In genomic region chr2:85988914-85989270, GRCh38 we compare ENCODE assay signal across 22 cellular contexts.
DNase-seq lines count a peak whose midpoint lies in the region; ATAC-seq and TF ChIP-seq lines count a peak whose summit lies in the region.
"Had no signal": no experiment of that assay in that cellular context is flagged by ENCODE, and none has a peak within 500 bp of the region (broad histone marks: within the 10 kb centered on the region; RNA-seq: fewer than 3 reads in every experiment).

No MANE protein-coding gene starts in this region.

- peak overlapping the region; percentile 17 for H3K27ac Mint-ChIP-seq in activated naive CD4-positive, alpha-beta T cell treated with anti-CD3 and anti-CD28 coated beads, Interleukin-2, amount 10 ng/mL, durations not matched to agents 7 days and 5 days
- H3K27ac Mint-ChIP-seq in osteocyte (ENCODE audit: unreplicated experiment) (no peak overlapping the region), nephron progenitor cell (no peak overlapping the region)

- H3K4me1 ChIP-seq in esophagus squamous epithelium (peaks cover 0 to 24% (median 8%) of the 10 kb centered on the region in 3 donors), upper lobe of right lung (peaks cover 3% of the 10 kb centered on the region)
- H3K4me1 ChIP-seq: Caco-2 had no signal

- H3K4me1 Mint-ChIP-seq in activated naive CD4-positive, alpha-beta T cell treated with anti-CD3 and anti-CD28 coated beads, Interleukin-2, amount 10 ng/mL, durations not matched to agents 7 days and 5 days, result peaks cover 35% of the 10 kb centered on the region
- peaks cover 3% of the 10 kb centered on the region for H3K4me1 Mint-ChIP-seq in osteocyte (ENCODE audit: unreplicated experiment)
- H3K4me1 Mint-ChIP-seq in nephron progenitor cell, result peaks cover 29% of the 10 kb centered on the region

- TF ChIP-seq CTCF in esophagus squamous epithelium (IDR thresholded peaks at IDR 0.05), result no peak
- TF ChIP-seq CTCF in osteocyte (IDR thresholded peaks at IDR 0.05), result no peak
- TF ChIP-seq CTCF in upper lobe of right lung (IDR thresholded peaks at IDR 0.05), result no peak
- TF ChIP-seq CTCF in nephron progenitor cell (IDR thresholded peaks at IDR 0.05), result no peak

- TF ChIP-seq POLR2A in esophagus squamous epithelium (IDR thresholded peaks at IDR 0.05), result no peak

- no peak overlapping the region for H3K4me3 Mint-ChIP-seq in activated naive CD4-positive, alpha-beta T cell treated with anti-CD3 and anti-CD28 coated beads, Interleukin-2, amount 10 ng/mL, durations not matched to agents 7 days and 5 days
- H3K4me3 Mint-ChIP-seq in osteocyte (ENCODE audit: unreplicated experiment), result no peak overlapping the region
- H3K4me3 Mint-ChIP-seq in nephron progenitor cell, result no peak overlapping the region
- H3K4me3 Mint-ChIP-seq: IgD-negative memory B cell had no signal

- no peaks in the 10 kb centered on the region for H3K9me3 Mint-ChIP-seq in activated naive CD4-positive, alpha-beta T cell treated with anti-CD3 and anti-CD28 coated beads, Interleukin-2, amount 10 ng/mL, durations not matched to agents 7 days and 5 days
- no peaks in the 10 kb centered on the region for H3K9me3 Mint-ChIP-seq in osteocyte (ENCODE audit: unreplicated experiment)
- peaks cover 4% of the 10 kb centered on the region for H3K9me3 Mint-ChIP-seq in nephron progenitor cell
- H3K9me3 Mint-ChIP-seq: IgD-negative memory B cell had no signal

- DNase-seq in activated naive CD4-positive, alpha-beta T cell treated with anti-CD3 and anti-CD28 coated beads, Interleukin-2, amount 10 ng/mL, durations not matched to agents 7 days and 5 days, result no peak
- no peak for DNase-seq in activated naive CD4-positive, alpha-beta T cell (lab: John Stamatoyannopoulos, UW)
- no peak for DNase-seq in esophagus squamous epithelium (lab: John Stamatoyannopoulos, UW)
- peak; percentile 71 for DNase-seq in osteocyte (ENCODE audit: extremely low spot score, unreplicated experiment)
- no peak for DNase-seq in upper lobe of right lung
- no peak for DNase-seq in Kasumi-1 (lab: John Stamatoyannopoulos, UW)
- no peak for DNase-seq in nephron progenitor cell
- DNase-seq: activated gamma-delta T cell treated with Interleukin-2 at 50 U/mL for 16 hours, amniotic stem cell, Caco-2, heart left ventricle, left lung, MG63, NCI-H1417, NCI-H510A treated with DMSO at 0.1 percent for 48 hours, T-helper 2 cell had no signal

- H3K27ac ChIP-seq in esophagus squamous epithelium (peak overlapping the region in 3 of 4 donors; percentile 34 to 69 (median 60)), upper lobe of right lung (peak overlapping the region; percentile 63)
- H3K27ac ChIP-seq: BLaER1, left lung, thoracic aorta had no signal

- no peaks in the 10 kb centered on the region for H3K27me3 ChIP-seq in esophagus squamous epithelium
- H3K27me3 ChIP-seq in upper lobe of right lung, result no peaks in the 10 kb centered on the region
- H3K27me3 ChIP-seq: BLaER1, left lung, MG63, Peyer's patch had no signal

- intact Hi-C loops in esophagus squamous epithelium (cut with DNase I), result no loop called here
- intact Hi-C loops in upper lobe of right lung (cut with DNase I), result no loop called here

- H3K36me3 ChIP-seq in esophagus squamous epithelium (no peaks in the 10 kb centered on the region), upper lobe of right lung (no peaks in the 10 kb centered on the region)
- H3K36me3 ChIP-seq: BLaER1, heart left ventricle, left lung, MG63, Peyer's patch, thoracic aorta had no signal

- peaks cover 10% of the 10 kb centered on the region for H3K27me3 Mint-ChIP-seq in activated naive CD4-positive, alpha-beta T cell treated with anti-CD3 and anti-CD28 coated beads, Interleukin-2, amount 10 ng/mL, durations not matched to agents 7 days and 5 days
- H3K27me3 Mint-ChIP-seq in osteocyte (ENCODE audit: unreplicated experiment) (no peaks in the 10 kb centered on the region), nephron progenitor cell (ENCODE audit: low read depth, poor library complexity) (peaks cover 4% of the 10 kb centered on the region)
- H3K27me3 Mint-ChIP-seq: IgD-negative memory B cell had no signal

- no peaks in the 10 kb centered on the region for H3K36me3 Mint-ChIP-seq in activated naive CD4-positive, alpha-beta T cell treated with anti-CD3 and anti-CD28 coated beads, Interleukin-2, amount 10 ng/mL, durations not matched to agents 7 days and 5 days
- H3K36me3 Mint-ChIP-seq in osteocyte (ENCODE audit: unreplicated experiment) (no peaks in the 10 kb centered on the region), nephron progenitor cell (ENCODE audit: low read depth) (no peaks in the 10 kb centered on the region)

- ATAC-seq in upper lobe of right lung (peak; percentile 34), GM19452 (IDR thresholded peaks at IDR 0.05; ENCODE audit: unreplicated experiment) (no peak)
- ATAC-seq: HCT116 had no signal

- H3K4me3 ChIP-seq in esophagus squamous epithelium, result no peak overlapping the region
- H3K4me3 ChIP-seq in upper lobe of right lung, result no peak overlapping the region
- H3K4me3 ChIP-seq: BLaER1, heart left ventricle, left lung, MG63, Peyer's patch, thoracic aorta had no signal

- no peaks in the 10 kb centered on the region for H3K9me3 ChIP-seq in esophagus squamous epithelium
- no peaks in the 10 kb centered on the region for H3K9me3 ChIP-seq in upper lobe of right lung
- H3K9me3 ChIP-seq: BLaER1, Caco-2, heart left ventricle, left lung, MG63, Peyer's patch, thoracic aorta had no signal

- WGBS in esophagus squamous epithelium, 2 donors, result 83 to 86% methylated on average over 5 to 7 of the region's 7 CpGs

- CTCF ChIA-PET in activated naive CD4-positive, alpha-beta T cell treated with anti-CD3 and anti-CD28 coated beads, Interleukin-2, amount 10 ng/mL, durations not matched to agents 7 days and 5 days (lab: Charles Lee), result interaction anchor here (0.5 kb wide), 1 partner anchor 338 kb away, joined by 3 read pairs; no protein-coding TSS in a partner anchor
